In the genomic region with DNA sequence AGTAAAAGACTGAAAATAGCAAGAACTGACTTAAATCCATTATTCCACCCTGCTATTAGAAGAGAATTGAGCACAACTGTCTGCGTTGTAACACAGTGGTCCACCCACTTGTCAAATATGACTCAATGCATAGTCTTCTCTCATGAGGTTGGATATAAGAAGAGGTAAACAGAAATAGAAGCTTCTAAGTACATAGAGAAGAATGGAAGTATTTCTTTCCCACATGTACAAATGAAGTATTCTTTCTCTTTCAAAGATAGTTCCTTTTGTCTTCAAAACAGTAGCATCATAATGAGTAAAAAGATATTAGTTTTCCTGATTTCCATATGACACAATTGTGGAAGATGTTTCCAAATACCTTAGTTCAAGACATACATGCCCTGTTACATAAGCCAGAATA, we compare ENCODE assay signal across 13 cellular contexts.
DNase-seq lines count a peak whose midpoint lies in the region; TF ChIP-seq lines count a peak whose summit lies in the region.
"Had no signal": no experiment of that assay in that cellular context is flagged by ENCODE, and none has a peak within 500 bp of the region (broad histone marks: within the 10 kb centered on the region; RNA-seq: fewer than 3 reads in every experiment).

No MANE protein-coding gene starts in this region.

- H3K27ac ChIP-seq in caudate nucleus (ENCODE audit: low read depth, low read length) (peak overlapping the region; percentile 74), layer of hippocampus (ENCODE audit: low read depth, low read length) (peak overlapping the region; percentile 73), temporal lobe (ENCODE audit: low read depth, low read length) (peak overlapping the region; percentile 91)
- H3K27ac ChIP-seq: 22Rv1 had no signal

- H3K27me3 ChIP-seq in layer of hippocampus (ENCODE audit: control insufficient read depth, insufficient read depth, low read length): no peaks in the 10 kb centered on the region

- no peak for TF ChIP-seq CTCF in GM20000 (IDR thresholded peaks at IDR 0.05; ENCODE audit: extremely low read depth, missing control alignments)

- DNase-seq in DMS53 (lab: John Stamatoyannopoulos, UW) (peak; percentile 1), DMS53 treated with DMSO at 0.1 percent for 48 hours (lab: John Stamatoyannopoulos, UW; ENCODE audit: unreplicated experiment) (no peak), caudate nucleus (lab: John Stamatoyannopoulos, UW) (peak in 1 of 61 donors; percentile 3), NCI-H2029 (lab: John Stamatoyannopoulos, UW) (no peak), T-helper 2 cell (no peak), GM20000 (ENCODE audit: low spot score) (no peak)
- DNase-seq: Caco-2; CD8-positive, alpha-beta T cell; GOT3; H9 had no signal
